Comparison of ENCODE assay signal across 19 cellular contexts in the genomic region with DNA sequence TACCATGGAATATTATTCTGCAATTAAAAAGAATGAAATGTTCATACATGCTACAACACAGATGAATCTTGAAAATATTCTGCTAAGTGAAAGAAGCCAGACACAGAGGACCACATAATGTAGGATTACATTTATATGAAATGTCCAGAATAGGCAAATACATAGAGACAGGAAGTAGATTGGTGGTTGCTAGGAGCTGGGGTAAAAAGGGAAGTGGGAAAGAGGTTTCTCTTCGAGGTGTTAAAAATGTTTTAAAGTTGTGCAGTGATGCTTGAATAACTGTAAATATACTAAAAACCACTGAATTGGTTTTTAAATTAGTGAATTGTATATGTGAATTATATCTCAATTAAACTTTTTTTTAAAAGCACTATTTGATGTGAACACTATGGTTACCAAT. TPM values are rescaled to one million over a fixed set of nuclear protein-coding genes. Genes with fewer than 3 reads are reported as not detected.
A peak's percentile ranks its signal among the peaks of the same experiment; 100 is the strongest.
DNase-seq lines count a peak whose midpoint lies in the region; ATAC-seq and TF ChIP-seq lines count a peak whose summit lies in the region.
"Had no signal": no experiment of that assay in that cellular context is flagged by ENCODE, and none has a peak within 500 bp of the region (broad histone marks: within the 10 kb centered on the region; RNA-seq: fewer than 3 reads in every experiment).

No MANE protein-coding gene starts in this region.

- H3K4me1 ChIP-seq in BLaER1 treated with 17β-estradiol and CSF1 and Interleukin-3, amounts not matched to agents 10 nM and 100 nM: peaks cover 0 to 18% (median 9%) of the 10 kb centered on the region in 10 experiments; a peak in 12 of 20 replicates
- H3K4me1 ChIP-seq in foreskin keratinocyte (peaks cover 4% of the 10 kb centered on the region), hepatocyte (ENCODE audit: insufficient read depth) (no peaks in the 10 kb centered on the region)
- H3K4me1 ChIP-seq: SJCRH30 had no signal

- H3K27me3 Mint-ChIP-seq in dendritic cell treated with granulocyte-macrophage colony-stimulating factor and Interleukin-4, amounts not matched to agents 40 ng/mL and 50 ng/mL, for 4 days: no peaks in the 10 kb centered on the region

- no peak for TF ChIP-seq CTCF in foreskin keratinocyte (conservative IDR thresholded peaks at IDR 0.05)
- TF ChIP-seq CTCF in hepatocyte (IDR thresholded peaks at IDR 0.05; ENCODE audit: poor library complexity): no peak

- H3K27me3 ChIP-seq in BLaER1 treated with 17β-estradiol and CSF1 and Interleukin-3, amounts not matched to agents 10 nM and 100 nM: peaks cover 0 to 39% (median 19%) of the 10 kb centered on the region in 11 experiments; a peak in 19 of 22 replicates
- H3K27me3 ChIP-seq in foreskin keratinocyte (no peaks in the 10 kb centered on the region), hepatocyte (no peaks in the 10 kb centered on the region)
- H3K27me3 ChIP-seq: SJCRH30 had no signal

- H3K4me2 ChIP-seq in BLaER1 treated with 17β-estradiol and CSF1 and Interleukin-3, amounts not matched to agents 10 nM and 100 nM: peak overlapping the region in 7 of 11 experiments; percentile 1 to 69 (median 36); a peak in 9 of 22 replicates
- no peak overlapping the region for H3K4me2 ChIP-seq in hepatocyte

- WGBS in hepatocyte (ENCODE audit: low lambda C conversion rate, missing lambda C conversion rate): 72% methylated on average over 1 of the region's 1 CpG

- H3K4me3 Mint-ChIP-seq in dendritic cell treated with granulocyte-macrophage colony-stimulating factor and Interleukin-4, amounts not matched to agents 40 ng/mL and 50 ng/mL, for 4 days: no peak overlapping the region
- H3K4me3 Mint-ChIP-seq: activated CD4-positive, alpha-beta T cell treated with anti-CD3 and anti-CD28 coated beads, Interleukin-2, amount 10 ng/mL, durations not matched to agents 24 days and 14 days; stimulated activated naive CD8-positive, alpha-beta T cell treated with anti-CD3 and anti-CD28 coated beads, Interleukin-15, Interleukin-2, amounts not matched to agents 100 ng/mL and 50 ng/mL, for 24 hours had no signal

- H3K9me2 ChIP-seq in hepatocyte (replicated peaks; ENCODE audit: insufficient read depth): no peaks in the 10 kb centered on the region

- DNase-seq in MV-4-11 (lab: John Stamatoyannopoulos, UW) (peak; percentile 60), foreskin keratinocyte (no peak), NCI-H146 treated with DMSO at 0.1 percent for 48 hours (lab: John Stamatoyannopoulos, UW; ENCODE audit: unreplicated experiment) (no peak), hepatocyte (ENCODE audit: low spot score) (no peak)
- DNase-seq in stimulated activated CD8-positive, alpha-beta memory T cell treated with anti-CD3 and anti-CD28 coated beads, Interleukin-4, amount 100 ng/mL, for 48 hours: no peak
- DNase-seq: ACHN; activated CD4-positive, alpha-beta T cell treated with anti-CD3 and anti-CD28 coated beads, Interleukin-2, amount 10 ng/mL, durations not matched to agents 24 days and 14 days; activated naive CD4-positive, alpha-beta T cell; activated T-cell treated with anti-CD3 and anti-CD28 coated beads for 4 hours; effector memory CD4-positive, alpha-beta T cell; NCI-H1694 treated with DMSO at 0.1 percent for 48 hours; NCI-H345; NK-92 treated with Interleukin-12 subunit alpha and Interleukin-12 subunit beta, amount 100 ng/mL, for 24 hours; SJCRH30 had no signal

- no peak overlapping the region for H2AFZ ChIP-seq in hepatocyte

- intact Hi-C loops in dendritic cell treated with granulocyte-macrophage colony-stimulating factor and Interleukin-4, amounts not matched to agents 40 ng/mL and 50 ng/mL, for 4 days (cut with micrococcal nuclease): loop anchor here (5.0 kb wide), 1 partner anchor 46 kb away; no protein-coding TSS in a partner anchor

- no peak overlapping the region for H3K9ac ChIP-seq in BLaER1 treated with 17β-estradiol and CSF1 and Interleukin-3, amounts not matched to agents 10 nM and 100 nM

- H3K4me3 ChIP-seq in BLaER1 treated with 17β-estradiol and CSF1 and Interleukin-3, amounts not matched to agents 10 nM and 100 nM: no peak overlapping the region
- H3K4me3 ChIP-seq in hepatocyte: no peak overlapping the region
- H3K4me3 ChIP-seq: SJCRH30 had no signal

- peak; percentile 25 for ATAC-seq in HG02610 (IDR thresholded peaks at IDR 0.05; ENCODE audit: unreplicated experiment)
- no peak for ATAC-seq in foreskin keratinocyte

- H3K9me3 ChIP-seq in BLaER1 treated with 17β-estradiol and CSF1 and Interleukin-3, amounts not matched to agents 10 nM and 100 nM (replicated peaks in 1 of 11): peaks cover 3 to 17% (median 6%) of the 10 kb centered on the region in 11 experiments; a peak in 12 of 22 replicates
- H3K9me3 ChIP-seq in hepatocyte (ENCODE audit: low read depth): no peaks in the 10 kb centered on the region
- H3K9me3 ChIP-seq: SJCRH30 had no signal

- H3K4me1 Mint-ChIP-seq in dendritic cell treated with granulocyte-macrophage colony-stimulating factor and Interleukin-4, amounts not matched to agents 40 ng/mL and 50 ng/mL, for 4 days (ENCODE audit: low read depth): peaks cover 10% of the 10 kb centered on the region

- H4K20me1 ChIP-seq in BLaER1 treated with 17β-estradiol and CSF1 and Interleukin-3, amounts not matched to agents 10 nM and 100 nM: no peaks in the 10 kb centered on the region
- no peaks in the 10 kb centered on the region for H4K20me1 ChIP-seq in hepatocyte (ENCODE audit: insufficient read depth, poor library complexity, severe bottlenecking)

- peaks cover 8% of the 10 kb centered on the region for H3K36me3 Mint-ChIP-seq in dendritic cell treated with granulocyte-macrophage colony-stimulating factor and Interleukin-4, amounts not matched to agents 40 ng/mL and 50 ng/mL, for 4 days (ENCODE audit: low read depth)

- peak overlapping the region in 2 of 11 experiments; percentile 39 to 43; a peak in 2 of 22 replicates for H3K27ac ChIP-seq in BLaER1 treated with 17β-estradiol and CSF1 and Interleukin-3, amounts not matched to agents 10 nM and 100 nM
- H3K27ac ChIP-seq in foreskin keratinocyte: no peak overlapping the region
- H3K27ac ChIP-seq in hepatocyte: no peak overlapping the region
- H3K27ac ChIP-seq: SJCRH30 had no signal

- peak overlapping the region; percentile 57 for H3K27ac Mint-ChIP-seq in dendritic cell treated with granulocyte-macrophage colony-stimulating factor and Interleukin-4, amounts not matched to agents 40 ng/mL and 50 ng/mL, for 4 days
- H3K27ac Mint-ChIP-seq: activated CD4-positive, alpha-beta T cell treated with anti-CD3 and anti-CD28 coated beads, Interleukin-2, amount 10 ng/mL, durations not matched to agents 24 days and 14 days; stimulated activated naive CD8-positive, alpha-beta T cell treated with anti-CD3 and anti-CD28 coated beads, Interleukin-15, Interleukin-2, amounts not matched to agents 100 ng/mL and 50 ng/mL, for 24 hours had no signal

- H3K79me2 ChIP-seq in hepatocyte: no peaks in the 10 kb centered on the region

- no peaks in the 10 kb centered on the region for H3K36me3 ChIP-seq in BLaER1 treated with 17β-estradiol and CSF1 and Interleukin-3, amounts not matched to agents 10 nM and 100 nM
- H3K36me3 ChIP-seq in hepatocyte (replicated peaks; ENCODE audit: insufficient read depth, low read depth): no peaks in the 10 kb centered on the region
- H3K36me3 ChIP-seq: SJCRH30 had no signal

- no peaks in the 10 kb centered on the region for H3K9me3 Mint-ChIP-seq in dendritic cell treated with granulocyte-macrophage colony-stimulating factor and Interleukin-4, amounts not matched to agents 40 ng/mL and 50 ng/mL, for 4 days
- H3K9me3 Mint-ChIP-seq: stimulated activated naive CD8-positive, alpha-beta T cell treated with anti-CD3 and anti-CD28 coated beads, Interleukin-15, Interleukin-2, amounts not matched to agents 100 ng/mL and 50 ng/mL, for 24 hours had no signal

RNA-seq across cellular contexts. Expression of a gene that starts 3.6 kb away (rescaled TPM):
- total RNA-seq in foreskin keratinocyte (7.0 and 7.4 TPM in 2 replicates), hepatocyte (15.0 and 22.2 TPM in 2 replicates)
- polyA plus RNA-seq in foreskin keratinocyte (3.0 and 3.8 TPM in 2 replicates), hepatocyte (6.3 and 6.7 TPM in 2 replicates)

RNA-seq across cellular contexts. Expression of a gene that starts 51.1 kb away (rescaled TPM):
- total RNA-seq in foreskin keratinocyte: not detected in 2 replicates
- polyA plus RNA-seq in foreskin keratinocyte: not detected in 2 replicates
- total RNA-seq in hepatocyte: not detected in 2 replicates
- not detected in 2 replicates for polyA plus RNA-seq in hepatocyte
- total RNA-seq: activated CD4-positive, alpha-beta T cell treated with anti-CD3 and anti-CD28 coated beads, Interleukin-2, amount 10 ng/mL, durations not matched to agents 24 days and 14 days; SJCRH30; urinary bladder had no signal
- polyA plus RNA-seq: urinary bladder had no signal
